ENCODE assay signal across 9 cellular contexts in genomic region chr5:72957337-72957736, GRCh38. TPM values are rescaled to one million over a fixed set of nuclear protein-coding genes. Genes with fewer than 3 reads are reported as not detected.
A peak's percentile ranks its signal among the peaks of the same experiment; 100 is the strongest.
DNase-seq lines count a peak whose midpoint lies in the region; ATAC-seq, FAIRE-seq and TF ChIP-seq lines count a peak whose summit lies in the region.
"Had no signal": no experiment of that assay in that cellular context is flagged by ENCODE, and none has a peak within 500 bp of the region (broad histone marks: within the 10 kb centered on the region; RNA-seq: fewer than 3 reads in every experiment).

No MANE protein-coding gene starts in this region.

- no peak overlapping the region for H3K9ac ChIP-seq in H1 (replicated peaks in 1 of 4; ENCODE audit: extremely low read depth in 1 of 4, low read depth in 3 of 4, low read length in 3 of 4)

- no peaks in the 10 kb centered on the region for H3K36me3 Mint-ChIP-seq in natural killer cell

- H2BK5ac ChIP-seq in H1 (ENCODE audit: low read depth, low read length) = no peak overlapping the region

- H4K8ac ChIP-seq in H1 (ENCODE audit: extremely low read depth, insufficient read depth, low read length) = no peak overlapping the region

- peaks cover 27 to 33% of the 10 kb centered on the region in 2 donors for H3K4me1 Mint-ChIP-seq in natural killer cell

- H3K4me3 ChIP-seq in AG04450 (ENCODE audit: low read depth, low read length) (peak overlapping the region; percentile 72), NB4 (ENCODE audit: low read depth, low read length) (peak overlapping the region; percentile 88), H1 (ENCODE audit: extremely low read depth in 1 of 4, insufficient read depth in 2 of 4, low read depth in 3 of 4, low read length in 4 of 4) (peak overlapping the region in 1 of 4 experiments; percentile 80; a peak in 2 of 8 replicates)

- H3K9me3 Mint-ChIP-seq in natural killer cell = no peaks in the 10 kb centered on the region
- H3K9me3 Mint-ChIP-seq: activated CD4-positive, alpha-beta T cell treated with anti-CD3 and anti-CD28 coated beads, Interleukin-2, amount 10 ng/mL, durations not matched to agents 24 days and 14 days had no signal

- H2AK5ac ChIP-seq in H1 (ENCODE audit: low read depth, low read length) = no peak overlapping the region

- H3K56ac ChIP-seq in H1 (replicated peaks; ENCODE audit: insufficient read length, low read depth, low read length) = no peak overlapping the region

- DNase-seq in AG04450 (ENCODE audit: low read depth, low spot score) (no peak), NB4 (ENCODE audit: low read depth) (no peak), H1 (ENCODE audit: low read depth in 1 of 2, low spot score in 2 of 2) (no peak), natural killer cell (no peak), HT-29 (ENCODE audit: low spot score) (no peak), T-helper 9 cell (no peak), putamen (ENCODE audit: low spot score) (no peak), medulla oblongata (ENCODE audit: extremely low spot score) (no peak)
- DNase-seq: activated CD4-positive, alpha-beta T cell treated with anti-CD3 and anti-CD28 coated beads, Interleukin-2, amount 10 ng/mL, durations not matched to agents 24 days and 14 days had no signal

- peaks cover 0 to 22% of the 10 kb centered on the region in 2 experiments; a peak in 2 of 4 replicates for H3K79me2 ChIP-seq in H1 (ENCODE audit: control insufficient read depth in 1 of 2, insufficient read depth in 2 of 2, low read length in 2 of 2)

- peak overlapping the region in 1 of 2 donors; percentile 72 for H3K27ac Mint-ChIP-seq in natural killer cell

- H2BK15ac ChIP-seq in H1 (ENCODE audit: low read length) = no peak overlapping the region

- peaks cover 0 to 8% (median 2%) of the 10 kb centered on the region in 4 experiments; a peak in 3 of 7 replicates for H3K4me1 ChIP-seq in H1 (replicated peaks in 1 of 4; ENCODE audit: control insufficient read depth in 3 of 4, insufficient read depth in 4 of 4, low read length in 3 of 4)

- H4K91ac ChIP-seq in H1 (replicated peaks; ENCODE audit: insufficient read length, low read length) = no peak overlapping the region

- no peak overlapping the region for H3K18ac ChIP-seq in H1 (ENCODE audit: extremely low read depth, low read length)

- H3K4ac ChIP-seq in H1 (replicated peaks; ENCODE audit: insufficient read length, low read depth, low read length) = no peak overlapping the region

- H4K5ac ChIP-seq in H1 (ENCODE audit: insufficient read length, low read depth, low read length) = no peak overlapping the region

- H3K27me3 ChIP-seq in AG04450 (ENCODE audit: control insufficient read depth, insufficient read depth, low read length) = no peaks in the 10 kb centered on the region
- H3K27me3 ChIP-seq in H1 (replicated peaks in 1 of 4; ENCODE audit: control insufficient read depth in 3 of 4, extremely low read depth in 1 of 4, insufficient read depth in 3 of 4, low read length in 3 of 4) = no peaks in the 10 kb centered on the region; a peak in 1 of 7 replicates

- no peak overlapping the region for H2BK20ac ChIP-seq in H1 (ENCODE audit: low read length)

- peak overlapping the region; percentile 95 for H3K4me3 Mint-ChIP-seq in natural killer cell

- H3K36me3 ChIP-seq in H1 (ENCODE audit: control insufficient read depth in 2 of 4, insufficient read depth in 4 of 4, low read length in 3 of 4) = no peaks in the 10 kb centered on the region

- H2AFZ ChIP-seq in H1 (ENCODE audit: low read length) = no peak overlapping the region

- TF ChIP-seq POLR2A in NB4 (IDR thresholded peaks at IDR 0.05; ENCODE audit: extremely low read depth, insufficient read length) = no peak
- TF ChIP-seq POLR2A in H1 (IDR thresholded peaks at IDR 0.05; ENCODE audit: control extremely low read depth in 1 of 2, low read depth in 2 of 2, low read length in 2 of 2) = no peak

- H3K27ac ChIP-seq in AG04450 (ENCODE audit: low read depth, low read length) = no peak overlapping the region
- no peak overlapping the region for H3K27ac ChIP-seq in H1 (ENCODE audit: low read depth, low read length)

- ATAC-seq in natural killer cell = no peak

- no peak overlapping the region for H3K14ac ChIP-seq in H1 (ENCODE audit: insufficient read length)

- no peak for TF ChIP-seq EP300 in H1 (IDR thresholded peaks at IDR 0.05; ENCODE audit: borderline replicate concordance in 1 of 2, low read depth in 2 of 2, low read length in 2 of 2)

- TF ChIP-seq RAD21 in H1 (IDR thresholded peaks at IDR 0.05 in 1 of 2, conservative IDR thresholded peaks at IDR 0.05 in 1 of 2; ENCODE audit: low read depth in 2 of 2, low read length in 2 of 2) = no peak

- H2BK12ac ChIP-seq in H1 (ENCODE audit: low read depth, low read length) = no peak overlapping the region

- H2BK120ac ChIP-seq in H1 (replicated peaks; ENCODE audit: low read depth, low read length) = no peak overlapping the region

- no peak for FAIRE-seq in H1 (lab: Jason Lieb, UNC)

- H3K9me3 ChIP-seq in AG04450 (ENCODE audit: control insufficient read depth, insufficient read depth, low read length) (no peaks in the 10 kb centered on the region), H1 (ENCODE audit: insufficient read depth in 2 of 2, low read depth in 1 of 2, low read length in 1 of 2) (no peaks in the 10 kb centered on the region)

- no peak for TF ChIP-seq CTCF in AG04450 (IDR thresholded peaks at IDR 0.05; ENCODE audit: low read depth, low read length)
- TF ChIP-seq CTCF in NB4 (IDR thresholded peaks at IDR 0.05; ENCODE audit: low read depth, low read length) = no peak
- no peak for TF ChIP-seq CTCF in H1 (IDR thresholded peaks at IDR 0.05; ENCODE audit: control extremely low read depth in 1 of 3, insufficient read depth in 1 of 3, low read depth in 1 of 3, low read length in 3 of 3)
- no peak for TF ChIP-seq CTCF in natural killer cell (IDR thresholded peaks at IDR 0.05)

- peak overlapping the region; percentile 81 to 88; a peak in 2 of 4 replicates for H3K4me2 ChIP-seq in H1 (ENCODE audit: insufficient read depth in 1 of 2, low read depth in 2 of 2, low read length in 2 of 2)

- CTCF ChIA-PET in AG04450 (lab: Charles Lee) (interaction anchor here (1.5 to 2.2 kb wide), 3 partner anchors 259 to 492 kb away, joined by 4 to 10 read pairs (median 8); no protein-coding TSS in a partner anchor), H1 (lab: Charles Lee; ENCODE audit: partially characterized antibody) (interaction anchor here (0.9 to 1.0 kb wide), 2 partner anchors 12 to 36 kb away, joined by 3 read pairs; no protein-coding TSS in a partner anchor)

- WGBS in H1 (ENCODE audit: extremely low coverage in 1 of 2, insufficient coverage in 1 of 2, insufficient read length in 1 of 2, insufficient replicate concordance in 2 of 2, low coverage in 1 of 2, low lambda C conversion rate in 2 of 2, missing lambda C conversion rate in 1 of 2), 2 experiments = 95% methylated on average over 1 of the region's 1 CpG; no CpG with 5 or more reads in 1 of the 2 experiments

- H3K23ac ChIP-seq in H1 (ENCODE audit: insufficient read length) = no peak overlapping the region

- no peaks in the 10 kb centered on the region for H3K79me1 ChIP-seq in H1 (ENCODE audit: low read depth, low read length)

- H3K27me3 Mint-ChIP-seq in natural killer cell (ENCODE audit: low read depth in 2 of 2) = peaks cover 0 to 6% of the 10 kb centered on the region in 2 donors

- intact Hi-C loops in natural killer cell (cut with micrococcal nuclease) = loop anchor here (5.0 kb wide), 3 partner anchors 110 to 245 kb away; partner anchors contain the start of gene TNPO1

- H4K20me1 ChIP-seq in H1 (replicated peaks in 1 of 2; ENCODE audit: control insufficient read depth in 1 of 2, insufficient read depth in 2 of 2, low read length in 2 of 2) = no peaks in the 10 kb centered on the region

- peaks cover 5% of the 10 kb centered on the region for H3K23me2 ChIP-seq in H1 (ENCODE audit: low read depth, low read length)

- POLR2A ChIA-PET in AG04450 (lab: Yijun Ruan, JAX) = no interaction called here
- POLR2A ChIA-PET in H1 (lab: Charles Lee; ENCODE audit: partially characterized antibody) = no interaction called here

TF ChIP-seq in H1, 55 proteins besides CTCF, POLR2A, EP300 and RAD21 (continues in another document):
- TF ChIP-seq HDAC6 (IDR thresholded peaks at IDR 0.05; ENCODE audit: low read depth, low read length) (no peak), CBX8 (IDR thresholded peaks at IDR 0.05; ENCODE audit: borderline replicate concordance, low read depth, low read length) (no peak), TAF1 (IDR thresholded peaks at IDR 0.05; ENCODE audit: low read depth, low read length) (no peak), SP2 (IDR thresholded peaks at IDR 0.05; ENCODE audit: low read length) (no peak), SIRT6 (IDR thresholded peaks at IDR 0.05; ENCODE audit: low read length) (no peak)
- TF ChIP-seq, protein P1, sequence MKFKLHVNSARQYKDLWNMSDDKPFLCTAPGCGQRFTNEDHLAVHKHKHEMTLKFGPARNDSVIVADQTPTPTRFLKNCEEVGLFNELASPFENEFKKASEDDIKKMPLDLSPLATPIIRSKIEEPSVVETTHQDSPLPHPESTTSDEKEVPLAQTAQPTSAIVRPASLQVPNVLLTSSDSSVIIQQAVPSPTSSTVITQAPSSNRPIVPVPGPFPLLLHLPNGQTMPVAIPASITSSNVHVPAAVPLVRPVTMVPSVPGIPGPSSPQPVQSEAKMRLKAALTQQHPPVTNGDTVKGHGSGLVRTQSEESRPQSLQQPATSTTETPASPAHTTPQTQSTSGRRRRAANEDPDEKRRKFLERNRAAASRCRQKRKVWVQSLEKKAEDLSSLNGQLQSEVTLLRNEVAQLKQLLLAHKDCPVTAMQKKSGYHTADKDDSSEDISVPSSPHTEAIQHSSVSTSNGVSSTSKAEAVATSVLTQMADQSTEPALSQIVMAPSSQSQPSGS (IDR thresholded peaks at IDR 0.05; ENCODE audit: low read length) = no peak

RNA-seq across cellular contexts. Expression of gene FCHO2, which starts 1.5 kb away (rescaled TPM):
- 10.4 and 12.5 TPM in 2 replicates for polyA plus RNA-seq in AG04450 (2011; rRNA removed)
- 46.3 and 47.1 TPM in 2 replicates for polyA minus RNA-seq in AG04450 (2011; rRNA and poly(A)+ RNA removed)
- 13.8 and 15.7 TPM in 2 replicates for total RNA-seq in H1 (2021; fragmentation: NEBNext Ultra II Directional; extraction: Animal tissue kit (Norgen Biotek cat#: 25700))
- polyA plus RNA-seq in H1 (2011; rRNA removed) = 4.3 and 5.9 TPM in 2 replicates
- polyA plus RNA-seq in H1 (2011; cell fraction: cytosol; rRNA removed) = 3.8 TPM
- polyA plus RNA-seq in H1 (2011; cell fraction: nucleus; rRNA removed) = 8.5 TPM
- polyA plus RNA-seq in H1 (2012, experiment 1 of 2) = 5.0 to 6.4 TPM (median 5.6 TPM) in 4 replicates
- 0.41 TPM for polyA plus RNA-seq in H1 (2012, experiment 2 of 2)
- polyA plus RNA-seq in H1 (2013, experiment 1 of 2) = 6.3 TPM
- 6.0 TPM for polyA plus RNA-seq in H1 (2013, experiment 2 of 2)
- 17.8 and 21.3 TPM in 2 replicates for polyA minus RNA-seq in H1 (2011; rRNA and poly(A)+ RNA removed)
- polyA minus RNA-seq in H1 (2011; cell fraction: cytosol; rRNA and poly(A)+ RNA removed) = 8.5 TPM
- polyA minus RNA-seq in H1 (2011; cell fraction: nucleus; rRNA and poly(A)+ RNA removed) = 18.8 TPM
- total RNA-seq in natural killer cell = 10 to 100 TPM; 18.5 to 23.4 (median 22.7) TPM
- 3.7 and 10.2 TPM in 2 replicates for total RNA-seq in HT-29 (2014; rRNA removed; shearing (Covaris generic))
